Comparison of ENCODE assay signal across 9 cellular contexts in genomic region chr6:158686791-158687381, GRCh38. TPM values are rescaled to one million over a fixed set of nuclear protein-coding genes. Genes with fewer than 3 reads are reported as not detected.
DNase-seq lines count a peak whose midpoint lies in the region; ATAC-seq and TF ChIP-seq lines count a peak whose summit lies in the region.
"Had no signal": no experiment of that assay in that cellular context is flagged by ENCODE, and none has a peak within 500 bp of the region (broad histone marks: within the 10 kb centered on the region; RNA-seq: fewer than 3 reads in every experiment).

No MANE protein-coding gene starts in this region.

- H3K9me2 ChIP-seq in GM23338 (ENCODE audit: insufficient read depth) = no peaks in the 10 kb centered on the region

- H3K36me3 ChIP-seq in DND-41 (ENCODE audit: insufficient read depth, low read length) (no peaks in the 10 kb centered on the region), GM23338 (ENCODE audit: insufficient read depth) (no peaks in the 10 kb centered on the region)
- H3K36me3 ChIP-seq: thoracic aorta had no signal

- peaks cover 12% of the 10 kb centered on the region for H3K4me1 Mint-ChIP-seq in GM23338

- no peak overlapping the region for H3K27ac ChIP-seq in DND-41 (ENCODE audit: low read length)
- H3K27ac ChIP-seq in GM23338 (ENCODE audit: low read depth) = no peak overlapping the region
- no peak overlapping the region for H3K27ac ChIP-seq in foreskin keratinocyte

- no peaks in the 10 kb centered on the region for H3K9me3 ChIP-seq in DND-41 (ENCODE audit: insufficient read depth, low read length, severe bottlenecking)
- H3K9me3 ChIP-seq: thoracic aorta had no signal

- ATAC-seq in DND-41 (ENCODE audit: insufficient read depth, low read depth) = peak; percentile 95
- ATAC-seq in GM23338 = peak; percentile 33; the same call in 2 of the 3 replicates
- peak; percentile 17 for ATAC-seq in foreskin keratinocyte

- H3K27ac Mint-ChIP-seq in GM23338 = no peak overlapping the region

- no peak overlapping the region for H3K4me2 ChIP-seq in DND-41 (ENCODE audit: insufficient read depth, low read length)
- no peak overlapping the region for H3K4me2 ChIP-seq in GM23338

- no peak overlapping the region for H3K9ac ChIP-seq in DND-41 (ENCODE audit: low read depth, low read length)

- no peaks in the 10 kb centered on the region for H3K79me2 ChIP-seq in DND-41 (ENCODE audit: insufficient read depth, low read length)
- no peaks in the 10 kb centered on the region for H3K79me2 ChIP-seq in GM23338 (replicated peaks; ENCODE audit: insufficient read depth)

- H3F3A ChIP-seq in GM23338 (replicated peaks; ENCODE audit: low read depth) = no peaks in the 10 kb centered on the region

- no peaks in the 10 kb centered on the region for H4K20me1 ChIP-seq in DND-41 (ENCODE audit: insufficient read depth, low read length)
- H4K20me1 ChIP-seq in GM23338 (replicated peaks; ENCODE audit: insufficient read depth) = no peaks in the 10 kb centered on the region

- DNase-seq in DND-41 = peak; percentile 12
- no peak for DNase-seq in GM23338 (ENCODE audit: low spot score)
- DNase-seq in T follicular helper cell (ENCODE audit: low read depth) = peak; percentile 22
- no peak for DNase-seq in foreskin keratinocyte
- DNase-seq in NCI-H1092 (lab: John Stamatoyannopoulos, UW) = no peak
- no peak for DNase-seq in SW480 (ENCODE audit: low spot score)
- no peak for DNase-seq in NCI-H2171 (lab: John Stamatoyannopoulos, UW)
- no peak for DNase-seq in NCI-H1092 treated with DMSO at 0.1 percent for 48 hours (lab: John Stamatoyannopoulos, UW)

- no peak overlapping the region for H3K4me3 Mint-ChIP-seq in GM23338

- H2AFZ ChIP-seq in DND-41 (ENCODE audit: low read depth, low read length) = no peak overlapping the region
- H2AFZ ChIP-seq in GM23338 = 0 out of 2 replicates have a peak overlapping the region, but pooled peaks have one; percentile 21

- no peaks in the 10 kb centered on the region for H3K36me3 Mint-ChIP-seq in GM23338 (ENCODE audit: low read depth)

- H3K27me3 ChIP-seq in DND-41 (ENCODE audit: insufficient read depth, low read length, poor library complexity) (peaks cover 12% of the 10 kb centered on the region), GM23338 (ENCODE audit: insufficient read depth) (no peaks in the 10 kb centered on the region), foreskin keratinocyte (no peaks in the 10 kb centered on the region)

- H3K4me3 ChIP-seq in DND-41 (ENCODE audit: low read depth in 1 of 2, low read length in 2 of 2) (no peak overlapping the region), GM23338 (no peak overlapping the region)
- H3K4me3 ChIP-seq: thoracic aorta had no signal

- TF ChIP-seq CTCF in DND-41 (IDR thresholded peaks at IDR 0.05; ENCODE audit: borderline replicate concordance, extremely low read depth, low read length, poor library complexity, severe bottlenecking) (no peak), GM23338 (conservative IDR thresholded peaks at IDR 0.05; ENCODE audit: low read depth in 2 of 2) (no peak), foreskin keratinocyte (conservative IDR thresholded peaks at IDR 0.05) (no peak)

- H3K27me3 Mint-ChIP-seq in GM23338 (ENCODE audit: insufficient read depth, low read depth, poor library complexity) = peaks cover 2% of the 10 kb centered on the region

- peaks cover 14% of the 10 kb centered on the region for H3K4me1 ChIP-seq in DND-41 (ENCODE audit: insufficient read depth, low read length)
- no peaks in the 10 kb centered on the region; the same call in 1 of the 2 replicates for H3K4me1 ChIP-seq in GM23338 (ENCODE audit: insufficient read depth)
- H3K4me1 ChIP-seq in foreskin keratinocyte = peaks cover 3% of the 10 kb centered on the region

- no peaks in the 10 kb centered on the region for H3K9me3 Mint-ChIP-seq in GM23338

TF ChIP-seq in GM23338, 12 proteins besides CTCF, POLR2A, EP300 and RAD21:
- TF ChIP-seq, protein P1, sequence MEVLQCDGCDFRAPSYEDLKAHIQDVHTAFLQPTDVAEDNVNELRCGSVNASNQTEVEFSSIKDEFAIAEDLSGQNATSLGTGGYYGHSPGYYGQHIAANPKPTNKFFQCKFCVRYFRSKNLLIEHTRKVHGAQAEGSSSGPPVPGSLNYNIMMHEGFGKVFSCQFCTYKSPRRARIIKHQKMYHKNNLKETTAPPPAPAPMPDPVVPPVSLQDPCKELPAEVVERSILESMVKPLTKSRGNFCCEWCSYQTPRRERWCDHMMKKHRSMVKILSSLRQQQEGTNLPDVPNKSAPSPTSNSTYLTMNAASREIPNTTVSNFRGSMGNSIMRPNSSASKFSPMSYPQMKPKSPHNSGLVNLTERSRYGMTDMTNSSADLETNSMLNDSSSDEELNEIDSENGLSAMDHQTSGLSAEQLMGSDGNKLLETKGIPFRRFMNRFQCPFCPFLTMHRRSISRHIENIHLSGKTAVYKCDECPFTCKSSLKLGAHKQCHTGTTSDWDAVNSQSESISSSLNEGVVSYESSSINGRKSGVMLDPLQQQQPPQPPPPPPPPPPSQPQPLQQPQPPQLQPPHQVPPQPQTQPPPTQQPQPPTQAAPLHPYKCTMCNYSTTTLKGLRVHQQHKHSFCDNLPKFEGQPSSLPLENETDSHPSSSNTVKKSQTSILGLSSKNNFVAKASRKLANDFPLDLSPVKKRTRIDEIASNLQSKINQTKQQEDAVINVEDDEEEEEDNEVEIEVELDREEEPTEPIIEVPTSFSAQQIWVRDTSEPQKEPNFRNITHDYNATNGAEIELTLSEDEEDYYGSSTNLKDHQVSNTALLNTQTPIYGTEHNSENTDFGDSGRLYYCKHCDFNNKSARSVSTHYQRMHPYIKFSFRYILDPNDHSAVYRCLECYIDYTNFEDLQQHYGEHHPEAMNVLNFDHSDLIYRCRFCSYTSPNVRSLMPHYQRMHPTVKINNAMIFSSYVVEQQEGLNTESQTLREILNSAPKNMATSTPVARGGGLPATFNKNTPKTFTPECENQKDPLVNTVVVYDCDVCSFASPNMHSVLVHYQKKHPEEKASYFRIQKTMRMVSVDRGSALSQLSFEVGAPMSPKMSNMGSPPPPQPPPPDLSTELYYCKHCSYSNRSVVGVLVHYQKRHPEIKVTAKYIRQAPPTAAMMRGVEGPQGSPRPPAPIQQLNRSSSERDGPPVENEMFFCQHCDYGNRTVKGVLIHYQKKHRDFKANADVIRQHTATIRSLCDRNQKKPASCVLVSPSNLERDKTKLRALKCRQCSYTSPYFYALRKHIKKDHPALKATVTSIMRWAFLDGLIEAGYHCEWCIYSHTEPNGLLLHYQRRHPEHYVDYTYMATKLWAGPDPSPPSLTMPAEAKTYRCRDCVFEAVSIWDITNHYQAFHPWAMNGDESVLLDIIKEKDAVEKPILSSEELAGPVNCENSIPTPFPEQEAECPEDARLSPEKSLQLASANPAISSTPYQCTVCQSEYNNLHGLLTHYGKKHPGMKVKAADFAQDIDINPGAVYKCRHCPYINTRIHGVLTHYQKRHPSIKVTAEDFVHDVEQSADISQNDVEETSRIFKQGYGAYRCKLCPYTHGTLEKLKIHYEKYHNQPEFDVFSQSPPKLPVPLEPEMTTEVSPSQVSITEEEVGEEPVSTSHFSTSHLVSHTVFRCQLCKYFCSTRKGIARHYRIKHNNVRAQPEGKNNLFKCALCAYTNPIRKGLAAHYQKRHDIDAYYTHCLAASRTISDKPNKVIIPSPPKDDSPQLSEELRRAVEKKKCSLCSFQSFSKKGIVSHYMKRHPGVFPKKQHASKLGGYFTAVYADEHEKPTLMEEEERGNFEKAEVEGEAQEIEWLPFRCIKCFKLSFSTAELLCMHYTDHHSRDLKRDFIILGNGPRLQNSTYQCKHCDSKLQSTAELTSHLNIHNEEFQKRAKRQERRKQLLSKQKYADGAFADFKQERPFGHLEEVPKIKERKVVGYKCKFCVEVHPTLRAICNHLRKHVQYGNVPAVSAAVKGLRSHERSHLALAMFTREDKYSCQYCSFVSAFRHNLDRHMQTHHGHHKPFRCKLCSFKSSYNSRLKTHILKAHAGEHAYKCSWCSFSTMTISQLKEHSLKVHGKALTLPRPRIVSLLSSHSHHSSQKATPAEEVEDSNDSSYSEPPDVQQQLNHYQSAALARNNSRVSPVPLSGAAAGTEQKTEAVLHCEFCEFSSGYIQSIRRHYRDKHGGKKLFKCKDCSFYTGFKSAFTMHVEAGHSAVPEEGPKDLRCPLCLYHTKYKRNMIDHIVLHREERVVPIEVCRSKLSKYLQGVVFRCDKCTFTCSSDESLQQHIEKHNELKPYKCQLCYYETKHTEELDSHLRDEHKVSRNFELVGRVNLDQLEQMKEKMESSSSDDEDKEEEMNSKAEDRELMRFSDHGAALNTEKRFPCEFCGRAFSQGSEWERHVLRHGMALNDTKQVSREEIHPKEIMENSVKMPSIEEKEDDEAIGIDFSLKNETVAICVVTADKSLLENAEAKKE (CRISPR knock-in tag; IDR thresholded peaks at IDR 0.05) = no peak
- TF ChIP-seq NANOG (IDR thresholded peaks at IDR 0.05; ENCODE audit: borderline replicate concordance) (no peak), ZNF114 (CRISPR knock-in tag; IDR thresholded peaks at IDR 0.05) (no peak), EZH2 (IDR thresholded peaks at IDR 0.05; ENCODE audit: low read depth, unreplicated experiment) (no peak), CREB1 (CRISPR knock-in tag; IDR thresholded peaks at IDR 0.05; ENCODE audit: low read depth) (no peak), POLR2AphosphoS5 (IDR thresholded peaks at IDR 0.05; ENCODE audit: low read depth) (no peak)
- TF ChIP-seq, protein P2, sequence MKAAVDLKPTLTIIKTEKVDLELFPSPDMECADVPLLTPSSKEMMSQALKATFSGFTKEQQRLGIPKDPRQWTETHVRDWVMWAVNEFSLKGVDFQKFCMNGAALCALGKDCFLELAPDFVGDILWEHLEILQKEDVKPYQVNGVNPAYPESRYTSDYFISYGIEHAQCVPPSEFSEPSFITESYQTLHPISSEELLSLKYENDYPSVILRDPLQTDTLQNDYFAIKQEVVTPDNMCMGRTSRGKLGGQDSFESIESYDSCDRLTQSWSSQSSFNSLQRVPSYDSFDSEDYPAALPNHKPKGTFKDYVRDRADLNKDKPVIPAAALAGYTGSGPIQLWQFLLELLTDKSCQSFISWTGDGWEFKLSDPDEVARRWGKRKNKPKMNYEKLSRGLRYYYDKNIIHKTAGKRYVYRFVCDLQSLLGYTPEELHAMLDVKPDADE (IDR thresholded peaks at IDR 0.05) = no peak

RNA-seq across cellular contexts. Expression of gene SYTL3, which starts 37.0 kb away (rescaled TPM):
- 0.07 TPM in 1 of 2 replicates, not detected in the other for total RNA-seq in GM23338 (2014; rRNA removed; shearing (Covaris generic))
- polyA plus RNA-seq in GM23338 (2016; fragmentation: Nextera tagmentation; extraction: Ambion mirVana) = not detected in 2 replicates
- 0.95 and 1.1 TPM in 2 replicates for total RNA-seq in foreskin keratinocyte
- polyA plus RNA-seq in foreskin keratinocyte = 0.80 and 1.0 TPM in 2 replicates

RNA-seq across cellular contexts. Expression of gene DYNLT1, which starts 42.3 kb away (rescaled TPM):
- 60.9 and 71.6 TPM in 2 replicates for total RNA-seq in GM23338 (2014; rRNA removed; shearing (Covaris generic))
- polyA plus RNA-seq in GM23338 (2016; fragmentation: Nextera tagmentation; extraction: Ambion mirVana) (235 and 241 TPM in 2 replicates), foreskin keratinocyte (208 and 222 TPM in 2 replicates)
- total RNA-seq in foreskin keratinocyte = 114 and 123 TPM in 2 replicates

Comparison
In these comparisons a context has a peak if more than half of its experiments do, and no peak if none do; other contexts are left out.
1. ATAC-seq: peak in every context shown above with its lines; median percentile 95 in DND-41; 33 in GM23338; 17 in foreskin keratinocyte.
2. DNase-seq: peak in DND-41 (single experiment) and T follicular helper cell (single experiment); none in GM23338 (single experiment), foreskin keratinocyte (0 of 2), NCI-H1092 (single experiment), SW480 (single experiment), NCI-H2171 (single experiment) and NCI-H1092 treated with DMSO at 0.1 percent for 48 hours (single experiment).